Comparison of ENCODE assay signal across 1 cellular context in genomic region chr15:42239528-42240245, GRCh38.
TF ChIP-seq lines count a peak whose summit lies in the region.

No MANE protein-coding gene starts in this region.

TF ChIP-seq in IMR-90, 13 proteins besides CTCF, POLR2A, EP300 and RAD21:
- TF ChIP-seq CEBPB (IDR thresholded peaks at IDR 0.05; ENCODE audit: low read depth, low read length) = no peak
- no peak for TF ChIP-seq NFE2L2 (IDR thresholded peaks at IDR 0.05; ENCODE audit: low read depth, low read length)
- TF ChIP-seq MXI1 (IDR thresholded peaks at IDR 0.05; ENCODE audit: borderline replicate concordance, low read depth, low read length) = no peak
- TF ChIP-seq RCOR1 (IDR thresholded peaks at IDR 0.05; ENCODE audit: insufficient replicate concordance, low read length) = no peak
TF ChIP-seq in IMR-90: peak in this region for 0.
